In the genomic region with DNA sequence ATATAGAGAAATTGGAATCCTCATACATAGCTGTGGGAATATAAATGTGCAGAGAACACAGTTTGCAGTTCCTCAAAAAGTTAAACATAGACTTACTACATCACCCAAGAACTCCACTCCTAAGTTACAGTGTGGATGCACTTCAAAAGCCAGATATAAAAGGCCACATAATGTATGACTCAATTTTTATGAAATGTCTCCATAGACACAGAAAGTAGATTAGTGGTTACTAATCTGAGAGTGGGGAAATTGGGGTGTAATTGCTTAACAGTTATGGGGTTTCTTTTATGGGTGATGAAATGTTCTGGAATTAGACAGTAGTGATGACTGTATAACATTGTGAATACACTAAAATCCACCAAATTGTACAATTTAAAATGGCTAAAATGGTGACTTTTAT, we compare ENCODE assay signal across 14 cellular contexts.
DNase-seq lines count a peak whose midpoint lies in the region; TF ChIP-seq lines count a peak whose summit lies in the region.
"Had no signal": no experiment of that assay in that cellular context is flagged by ENCODE, and none has a peak within 500 bp of the region (broad histone marks: within the 10 kb centered on the region; RNA-seq: fewer than 3 reads in every experiment).

No MANE protein-coding gene starts in this region.

- DNase-seq in AG09319 (ENCODE audit: extremely low read depth, low read depth) (peak; percentile 3), HFFc6 (peak; percentile 86), astrocyte of the spinal cord (ENCODE audit: low read depth, low spot score) (peak; percentile 25), myocyte (ENCODE audit: low read depth) (peak; percentile 42), esophagus muscularis mucosa (ENCODE audit: extremely low spot score) (no peak), head of caudate nucleus (no peak), stomach (no peak), mesendoderm (no peak)
- DNase-seq: CD8-positive, alpha-beta memory T cell; NCI-H1436; nephron progenitor cell; stimulated activated CD8-positive, alpha-beta memory T cell treated with anti-CD3 and anti-CD28 coated beads, Interleukin-4, amount 100 ng/mL, for 48 hours had no signal

- no peak overlapping the region for H2BK120ac ChIP-seq in mesendoderm (ENCODE audit: low read depth, low read length)

- H3K4me3 Mint-ChIP-seq in HFFc6: no peak overlapping the region
- H3K4me3 Mint-ChIP-seq: activated naive CD8-positive, alpha-beta T cell; nephron progenitor cell had no signal

- no peak overlapping the region for H3K9ac ChIP-seq in mesendoderm (ENCODE audit: low read length)

- in situ Hi-C loops in astrocyte of the spinal cord (cut with HindIII; ENCODE audit: low sequenced_read_pairs): no loop called here

- H3K4me3 ChIP-seq in astrocyte of the spinal cord (ENCODE audit: low read depth, low read length): no peak overlapping the region
- no peak overlapping the region for H3K4me3 ChIP-seq in esophagus muscularis mucosa
- no peak overlapping the region for H3K4me3 ChIP-seq in stomach
- no peak overlapping the region for H3K4me3 ChIP-seq in mesendoderm (ENCODE audit: low read length)
- H3K4me3 ChIP-seq: SK-N-MC had no signal

- no peak overlapping the region for H2BK5ac ChIP-seq in mesendoderm (ENCODE audit: low read length)

- peak overlapping the region; percentile 55 for H3K27ac Mint-ChIP-seq in HFFc6
- H3K27ac Mint-ChIP-seq: activated naive CD8-positive, alpha-beta T cell; nephron progenitor cell had no signal

- H3K27me3 ChIP-seq in esophagus muscularis mucosa (no peaks in the 10 kb centered on the region), stomach (no peaks in the 10 kb centered on the region), mesendoderm (ENCODE audit: insufficient read depth, low read length, poor library complexity) (no peaks in the 10 kb centered on the region)

- no peak overlapping the region for H3K56ac ChIP-seq in mesendoderm (ENCODE audit: low read length)

- H3K9me3 Mint-ChIP-seq in HFFc6: no peaks in the 10 kb centered on the region
- H3K9me3 Mint-ChIP-seq: CD8-positive, alpha-beta memory T cell; nephron progenitor cell had no signal

- H4K5ac ChIP-seq in mesendoderm (ENCODE audit: low read length): no peak overlapping the region

- no peak overlapping the region for H3K4ac ChIP-seq in mesendoderm (ENCODE audit: low read depth, low read length)

- peaks cover 1% of the 10 kb centered on the region for H3K79me2 ChIP-seq in mesendoderm (ENCODE audit: control insufficient read depth, insufficient read depth, low read length)

- H2AK5ac ChIP-seq in mesendoderm (ENCODE audit: low read length): no peak overlapping the region

- H3K79me1 ChIP-seq in mesendoderm (ENCODE audit: low read length): peaks cover 2% of the 10 kb centered on the region

- intact Hi-C loops in esophagus muscularis mucosa (cut with DNase I) (no loop called here), head of caudate nucleus (cut with DNase I) (no loop called here), stomach (cut with DNase I; ENCODE audit: low total_unique reads) (no loop called here)

- peaks cover 3% of the 10 kb centered on the region; the same call in 1 of the 2 replicates for H3K27me3 Mint-ChIP-seq in HFFc6 (ENCODE audit: insufficient read depth)
- H3K27me3 Mint-ChIP-seq: activated naive CD8-positive, alpha-beta T cell; CD8-positive, alpha-beta memory T cell had no signal

- peaks cover 0 to 21% (median 8%) of the 10 kb centered on the region in 4 donors for H3K4me1 ChIP-seq in esophagus muscularis mucosa
- H3K4me1 ChIP-seq in stomach: peaks cover 0 to 18% (median 7%) of the 10 kb centered on the region in 4 donors
- H3K4me1 ChIP-seq in mesendoderm (ENCODE audit: control insufficient read depth, low read depth, low read length): no peaks in the 10 kb centered on the region

- H3K36me3 ChIP-seq in esophagus muscularis mucosa: peaks cover 28 to 54% (median 35%) of the 10 kb centered on the region in 4 donors
- peaks cover 25 to 65% (median 61%) of the 10 kb centered on the region in 4 donors for H3K36me3 ChIP-seq in stomach
- peaks cover 3% of the 10 kb centered on the region for H3K36me3 ChIP-seq in mesendoderm (ENCODE audit: control insufficient read depth, insufficient read depth, low read length)

- H3K9me3 ChIP-seq in esophagus muscularis mucosa (no peaks in the 10 kb centered on the region), stomach (no peaks in the 10 kb centered on the region)

- no peak for TF ChIP-seq EP300 in esophagus muscularis mucosa (IDR thresholded peaks at IDR 0.05)
- no peak for TF ChIP-seq EP300 in stomach (IDR thresholded peaks at IDR 0.05)

- TF ChIP-seq POLR2A in esophagus muscularis mucosa (IDR thresholded peaks at IDR 0.05; ENCODE audit: low read depth) (no peak), stomach (IDR thresholded peaks at IDR 0.05) (no peak)

- H2BK15ac ChIP-seq in mesendoderm (replicated peaks; ENCODE audit: low read depth): no peak overlapping the region

- H4K8ac ChIP-seq in mesendoderm (ENCODE audit: low read depth, low read length): no peak overlapping the region

- TF ChIP-seq CTCF in AG09319 (IDR thresholded peaks at IDR 0.05; ENCODE audit: low read depth, low read length) (no peak), HFFc6 (IDR thresholded peaks at IDR 0.05) (no peak), astrocyte of the spinal cord (IDR thresholded peaks at IDR 0.05; ENCODE audit: low read depth, low read length) (no peak), esophagus muscularis mucosa (IDR thresholded peaks at IDR 0.05) (no peak), stomach (IDR thresholded peaks at IDR 0.05) (no peak)

- H3K18ac ChIP-seq in mesendoderm (ENCODE audit: low read length): no peak overlapping the region

- no peak overlapping the region for H3K4me2 ChIP-seq in mesendoderm (ENCODE audit: low read length)

- peaks cover 29% of the 10 kb centered on the region for H3K36me3 Mint-ChIP-seq in HFFc6 (ENCODE audit: low read depth)

- H3K23ac ChIP-seq in mesendoderm (ENCODE audit: low read length): no peak overlapping the region

- H3K4me1 Mint-ChIP-seq in HFFc6 (ENCODE audit: low read depth): peaks cover 28% of the 10 kb centered on the region

- no peak overlapping the region for H3K27ac ChIP-seq in esophagus muscularis mucosa (replicated peaks in 1 of 4)
- H3K27ac ChIP-seq in stomach: no peak overlapping the region
- no peak overlapping the region for H3K27ac ChIP-seq in mesendoderm (ENCODE audit: low read depth, low read length)
- H3K27ac ChIP-seq: SK-N-MC had no signal

Comparison
In these comparisons a context has a peak if more than half of its experiments do, and no peak if none do; other contexts are left out.
1. DNase-seq: peak in AG09319 (single experiment), HFFc6 (single experiment), astrocyte of the spinal cord (single experiment) and myocyte (single experiment); none in esophagus muscularis mucosa (single experiment), head of caudate nucleus (0 of 42), stomach (single experiment) and mesendoderm (single experiment).